24 cellular contexts compared by ENCODE assay signal in genomic region chr10:103871006-103871405, GRCh38. TPM values are rescaled to one million over a fixed set of nuclear protein-coding genes. Genes with fewer than 3 reads are reported as not detected.
A peak's percentile ranks its signal among the peaks of the same experiment; 100 is the strongest.
DNase-seq lines count a peak whose midpoint lies in the region; ATAC-seq and TF ChIP-seq lines count a peak whose summit lies in the region.
"Had no signal": no experiment of that assay in that cellular context is flagged by ENCODE, and none has a peak within 500 bp of the region (broad histone marks: within the 10 kb centered on the region; RNA-seq: fewer than 3 reads in every experiment).

No MANE protein-coding gene starts in this region.

- no peak overlapping the region; the same call in 1 of the 2 replicates for H3K4me3 ChIP-seq in PC-9
- no peak overlapping the region for H3K4me3 ChIP-seq in breast epithelium
- H3K4me3 ChIP-seq in hepatocyte = no peak overlapping the region
- H3K4me3 ChIP-seq in suprapubic skin = no peak overlapping the region
- H3K4me3 ChIP-seq: GM12878, upper lobe of left lung had no signal

- TF ChIP-seq POLR2A in breast epithelium (IDR thresholded peaks at IDR 0.05) (no peak), suprapubic skin (IDR thresholded peaks at IDR 0.05) (no peak)

- H3K27ac ChIP-seq in PC-9 (peak overlapping the region; percentile 82), breast epithelium (peak overlapping the region; percentile 62 to 66), hepatocyte (peak overlapping the region; percentile 7), suprapubic skin (peak overlapping the region; percentile 83)
- H3K27ac ChIP-seq: upper lobe of left lung had no signal

- H3K9me3 ChIP-seq in PC-9 (ENCODE audit: insufficient read depth, low read depth) = no peaks in the 10 kb centered on the region; the same call in 1 of the 2 replicates
- H3K9me3 ChIP-seq in breast epithelium = no peaks in the 10 kb centered on the region
- H3K9me3 ChIP-seq in hepatocyte (ENCODE audit: low read depth) = no peaks in the 10 kb centered on the region
- H3K9me3 ChIP-seq in suprapubic skin = no peaks in the 10 kb centered on the region
- H3K9me3 ChIP-seq: upper lobe of left lung had no signal

- H4K20me1 ChIP-seq in PC-9 (ENCODE audit: insufficient read depth) = no peaks in the 10 kb centered on the region
- H4K20me1 ChIP-seq in hepatocyte (ENCODE audit: insufficient read depth, poor library complexity, severe bottlenecking) = no peaks in the 10 kb centered on the region

- ATAC-seq in GM19463 (IDR thresholded peaks at IDR 0.05; ENCODE audit: unreplicated experiment) (no peak), GM19467 (IDR thresholded peaks at IDR 0.05; ENCODE audit: unreplicated experiment) (no peak)
- ATAC-seq: activated CD8-positive, alpha-beta memory T cell treated with anti-CD3 and anti-CD28 coated beads, Interleukin-2, amount 10 ng/mL, durations not matched to agents 7 days and 5 days; activated T-cell treated with anti-CD3 and anti-CD28 coated beads, Interleukin-2, amount 50 U/mL, for 4 hours; GM12878; left colon; right cardiac atrium had no signal

- peaks cover 24% of the 10 kb centered on the region; the same call in 1 of the 2 replicates for H3F3A ChIP-seq in PC-9 (ENCODE audit: insufficient read depth, low read depth)

- H2AFZ ChIP-seq in PC-9 (peak overlapping the region; percentile 55; the same call in 1 of the 2 replicates), hepatocyte (no peak overlapping the region)

- POLR2A ChIA-PET in PC-9 (lab: Charles Lee; ENCODE audit: unreplicated experiment) = no interaction called here

- TF ChIP-seq CTCF in PC-9 (conservative IDR thresholded peaks at IDR 0.05) = no peak
- TF ChIP-seq CTCF in breast epithelium (IDR thresholded peaks at IDR 0.05) = no peak
- no peak for TF ChIP-seq CTCF in hepatocyte (IDR thresholded peaks at IDR 0.05; ENCODE audit: poor library complexity)
- TF ChIP-seq CTCF in suprapubic skin (IDR thresholded peaks at IDR 0.05) = no peak

- intact Hi-C loops in PC-9 (cut with micrococcal nuclease; ENCODE audit: unreplicated experiment) (no loop called here), breast epithelium (cut with DNase I; ENCODE audit: low total_unique reads) (no loop called here), posterior vena cava (cut with DNase I) (no loop called here)

- no TSS peak for BruUV-seq in PC-9 (replicated peaks; lab: Mats Ljungman, UMichigan)

- 88% methylated on average over 7 of the region's 7 CpGs for WGBS in hepatocyte (ENCODE audit: low lambda C conversion rate, missing lambda C conversion rate)
- 52% methylated on average over 7 of the region's 7 CpGs for WGBS in suprapubic skin

- H3K36me3 ChIP-seq in PC-9 (ENCODE audit: low read depth) = no peaks in the 10 kb centered on the region
- no peaks in the 10 kb centered on the region for H3K36me3 ChIP-seq in breast epithelium
- H3K36me3 ChIP-seq in hepatocyte (replicated peaks; ENCODE audit: insufficient read depth, low read depth) = no peaks in the 10 kb centered on the region
- no peaks in the 10 kb centered on the region for H3K36me3 ChIP-seq in suprapubic skin

- no peaks in the 10 kb centered on the region for H3K9me2 ChIP-seq in PC-9 (ENCODE audit: insufficient read depth)
- no peaks in the 10 kb centered on the region for H3K9me2 ChIP-seq in hepatocyte (replicated peaks; ENCODE audit: insufficient read depth)

- CTCF ChIA-PET in PC-9 (lab: Charles Lee) = no interaction called here

- H3K4me1 ChIP-seq in PC-9 (replicated peaks; ENCODE audit: insufficient read depth) (peaks cover 36% of the 10 kb centered on the region), breast epithelium (peaks cover 0 to 5% of the 10 kb centered on the region in 2 donors), hepatocyte (ENCODE audit: insufficient read depth) (peaks cover 5% of the 10 kb centered on the region), suprapubic skin (peaks cover 51% of the 10 kb centered on the region)

- H3K4me2 ChIP-seq in PC-9 (peak overlapping the region; percentile 63), hepatocyte (peak overlapping the region; percentile 37)

- no peak for DNase-seq in PC-9
- no peak for DNase-seq in breast epithelium (ENCODE audit: low spot score in 2 of 2)
- DNase-seq in hepatocyte (ENCODE audit: low spot score) = no peak
- DNase-seq in suprapubic skin (ENCODE audit: low spot score in 2 of 2) = no peak
- no peak for DNase-seq in ecto neural progenitor cell (ENCODE audit: low spot score)
- DNase-seq in posterior vena cava (ENCODE audit: low spot score) = no peak
- DNase-seq: activated B cell treated with CpG ODN at 0.5 μM for 24 hours; activated CD8-positive, alpha-beta memory T cell treated with anti-CD3 and anti-CD28 coated beads, Interleukin-2, amount 10 ng/mL, durations not matched to agents 7 days and 5 days; activated T-cell treated with anti-CD3 and anti-CD28 coated beads, Interleukin-2, amount 50 U/mL, for 4 hours; caudate nucleus; CD8-positive, alpha-beta memory T cell; cortex of kidney; hippocampal formation; left colon; NCI-H146; NCI-H345; posterior cingulate gyrus; right cardiac atrium; stimulated activated CD4-positive, alpha-beta T cell treated with anti-CD3 and anti-CD28 coated beads, Interleukin-2, amount 100 ng/mL, for 48 hours; T-helper 1 cell; upper lobe of left lung had no signal

- H3K79me2 ChIP-seq in PC-9 (ENCODE audit: low read depth) (no peaks in the 10 kb centered on the region), hepatocyte (no peaks in the 10 kb centered on the region)

- H3K27me3 ChIP-seq in PC-9 (ENCODE audit: insufficient read depth, low read depth) = no peaks in the 10 kb centered on the region
- H3K27me3 ChIP-seq in breast epithelium = no peaks in the 10 kb centered on the region
- H3K27me3 ChIP-seq in hepatocyte = no peaks in the 10 kb centered on the region
- no peaks in the 10 kb centered on the region for H3K27me3 ChIP-seq in suprapubic skin
- H3K27me3 ChIP-seq: upper lobe of left lung had no signal

- no peak for TF ChIP-seq EP300 in suprapubic skin (IDR thresholded peaks at IDR 0.05)

RNA-seq across cellular contexts. Expression of gene SH3PXD2A, which starts 15.6 kb away (rescaled TPM):
- 12.5 and 14.0 TPM in 2 replicates for total RNA-seq in PC-9 (2021)
- 10 to 100 TPM; 14.3 to 30.5 (median 14.7) TPM for total RNA-seq in breast epithelium
- total RNA-seq in hepatocyte = 10.6 and 13.6 TPM in 2 replicates
- polyA plus RNA-seq in hepatocyte = 7.3 and 8.4 TPM in 2 replicates
- total RNA-seq in suprapubic skin = 10 to 100 TPM; 55.7 to 71.8 (median 66.8) TPM
- total RNA-seq in posterior vena cava = 10 to 100 TPM; 62.6 to 93.6 TPM

RNA-seq across cellular contexts. Expression of gene STN1, which starts 47.0 kb away (rescaled TPM):
- 20.5 and 25.4 TPM in 2 replicates for total RNA-seq in PC-9 (2021)
- 10 to 100 TPM; 23.8 to 31.2 (median 25.2) TPM for total RNA-seq in breast epithelium
- total RNA-seq in hepatocyte = 20.2 and 26.8 TPM in 2 replicates
- polyA plus RNA-seq in hepatocyte = 20.1 and 29.0 TPM in 2 replicates
- 10 to 100 TPM; 13.8 to 24.8 (median 22.9) TPM for total RNA-seq in suprapubic skin
- total RNA-seq in posterior vena cava = 10 to 100 TPM; 18.2 to 18.6 TPM

Comparison
In these comparisons a context has a peak if more than half of its experiments do, and no peak if none do; other contexts are left out.
1. H3K27ac ChIP-seq: peak in every context shown above with its lines; median percentile 83 in suprapubic skin; 82 in PC-9; 64 in breast epithelium; 7 in hepatocyte.